Comparison of ENCODE assay signal across 23 cellular contexts in genomic region chr9:99361827-99362226, GRCh38.
DNase-seq lines count a peak whose midpoint lies in the region; ATAC-seq and TF ChIP-seq lines count a peak whose summit lies in the region.
"Had no signal": no experiment of that assay in that cellular context is flagged by ENCODE, and none has a peak within 500 bp of the region (broad histone marks: within the 10 kb centered on the region; RNA-seq: fewer than 3 reads in every experiment).

No MANE protein-coding gene starts in this region.

- H3K27ac ChIP-seq in neuronal stem cell (replicated peaks; ENCODE audit: low read length): no peak overlapping the region
- H3K27ac ChIP-seq: BLaER1 treated with 17β-estradiol and CSF1 and Interleukin-3, amounts not matched to agents 10 nM and 100 nM; hepatocyte had no signal

- no peak for ATAC-seq in GM18909 (IDR thresholded peaks at IDR 0.05; ENCODE audit: poor library complexity, unreplicated experiment)
- ATAC-seq: activated CD8-positive, alpha-beta memory T cell treated with anti-CD3 and anti-CD28 coated beads, Interleukin-2, amount 10 ng/mL, durations not matched to agents 7 days and 5 days; PC-3; Right ventricle myocardium inferior had no signal

- no peak overlapping the region for H3K4ac ChIP-seq in neuronal stem cell (ENCODE audit: low read length)

- no peaks in the 10 kb centered on the region for H3K79me1 ChIP-seq in neuronal stem cell (ENCODE audit: low read depth, low read length)

- peaks cover 17% of the 10 kb centered on the region for H3K27me3 Mint-ChIP-seq in brain

- no peak overlapping the region for H4K8ac ChIP-seq in neuronal stem cell (ENCODE audit: low read depth, low read length)

- no peak overlapping the region for H3K23ac ChIP-seq in neuronal stem cell (ENCODE audit: low read depth, low read length, poor library complexity)

- WGBS in neuronal stem cell (ENCODE audit: extremely low coverage in 2 of 2, insufficient read length in 2 of 2, insufficient replicate concordance in 1 of 2), 2 donors: no CpG with 5 or more reads among the region's 8 CpGs

- peak overlapping the region in 4 of 5 experiments; percentile 17 to 95 (median 74) for H3K27ac Mint-ChIP-seq in brain
- H3K27ac Mint-ChIP-seq: activated CD8-positive, alpha-beta memory T cell treated with anti-CD3 and anti-CD28 coated beads, Interleukin-2, amount 10 ng/mL, durations not matched to agents 7 days and 5 days; activated naive CD4-positive, alpha-beta T cell treated with anti-CD3 and anti-CD28 coated beads, Interleukin-2, amount 10 ng/mL, durations not matched to agents 7 days and 5 days; nephron had no signal

- no peak overlapping the region for H3K4me3 ChIP-seq in neuronal stem cell (ENCODE audit: low read length in 2 of 2)
- H3K4me3 ChIP-seq: BLaER1 treated with 17β-estradiol and CSF1 and Interleukin-3, amounts not matched to agents 10 nM and 100 nM; hepatocyte had no signal

- peak overlapping the region; percentile 53 for H3K9ac ChIP-seq in neuronal stem cell (ENCODE audit: low read depth, low read length, poor library complexity)
- H3K9ac ChIP-seq: BLaER1 treated with 17β-estradiol and CSF1 and Interleukin-3, amounts not matched to agents 10 nM and 100 nM had no signal

- no peak overlapping the region for H3K4me2 ChIP-seq in neuronal stem cell (ENCODE audit: insufficient read depth, low read length, poor library complexity, severe bottlenecking)
- H3K4me2 ChIP-seq: BLaER1 treated with 17β-estradiol and CSF1 and Interleukin-3, amounts not matched to agents 10 nM and 100 nM; hepatocyte had no signal

- H3K27me3 ChIP-seq in neuronal stem cell (ENCODE audit: control insufficient read depth in 3 of 3, insufficient read depth in 3 of 3, low read depth in 1 of 3, low read length in 3 of 3): peaks cover 0 to 49% (median 3%) of the 10 kb centered on the region in 3 experiments
- H3K27me3 ChIP-seq: BLaER1 treated with 17β-estradiol and CSF1 and Interleukin-3, amounts not matched to agents 10 nM and 100 nM had no signal

- no peaks in the 10 kb centered on the region for H3K9me3 Mint-ChIP-seq in brain
- H3K9me3 Mint-ChIP-seq: activated naive CD4-positive, alpha-beta T cell treated with anti-CD3 and anti-CD28 coated beads, Interleukin-2, amount 10 ng/mL, durations not matched to agents 7 days and 5 days; nephron had no signal

- no peaks in the 10 kb centered on the region for H3K36me3 Mint-ChIP-seq in brain
- H3K36me3 Mint-ChIP-seq: activated CD8-positive, alpha-beta memory T cell treated with anti-CD3 and anti-CD28 coated beads, Interleukin-2, amount 10 ng/mL, durations not matched to agents 7 days and 5 days; activated naive CD4-positive, alpha-beta T cell treated with anti-CD3 and anti-CD28 coated beads, Interleukin-2, amount 10 ng/mL, durations not matched to agents 7 days and 5 days had no signal

- no peak overlapping the region for H2BK5ac ChIP-seq in neuronal stem cell (ENCODE audit: low read length)

- H3K4me1 ChIP-seq in neuronal stem cell (ENCODE audit: control insufficient read depth in 2 of 2, insufficient read depth in 1 of 2, low read depth in 1 of 2, low read length in 2 of 2): peaks cover 0 to 6% of the 10 kb centered on the region in 2 donors
- H3K4me1 ChIP-seq: Caco-2 had no signal

- in situ Hi-C loops in G401 (cut with HindIII; ENCODE audit: low sequenced_read_pairs): no loop called here

- TF ChIP-seq CTCF in brain (conservative IDR thresholded peaks at IDR 0.05): no peak

- no peak overlapping the region for H2BK12ac ChIP-seq in neuronal stem cell (ENCODE audit: low read length)

- H2AK5ac ChIP-seq in neuronal stem cell (ENCODE audit: low read depth, low read length): no peak overlapping the region

- H4K91ac ChIP-seq in neuronal stem cell (ENCODE audit: low read depth, low read length, poor library complexity): no peak overlapping the region

- DNase-seq in G401 (ENCODE audit: low spot score) (peak; percentile 95), iPS-NIHi11 (ENCODE audit: low spot score) (peak; percentile 52), neuronal stem cell (ENCODE audit: low spot score) (peak; percentile 14), AG20443 (ENCODE audit: low spot score) (no peak), 8988T (no peak), pons (ENCODE audit: low spot score) (no peak)
- DNase-seq: ACHN; activated CD4-positive, alpha-beta T cell treated with anti-CD3 and anti-CD28 coated beads, Interleukin-2, amount 50 U/mL, for 1 hour; activated CD8-positive, alpha-beta memory T cell treated with anti-CD3 and anti-CD28 coated beads, Interleukin-2, amount 10 ng/mL, durations not matched to agents 7 days and 5 days; activated naive CD4-positive, alpha-beta T cell treated with anti-CD3 and anti-CD28 coated beads, Interleukin-2, amount 10 ng/mL, durations not matched to agents 7 days and 5 days; Caco-2; dermis blood vessel endothelial cell; HCEC 1CT; NCI-H1694; NCI-H2227 treated with DMSO at 0.1 percent for 48 hours; PC-3; stimulated activated CD8-positive, alpha-beta memory T cell treated with anti-CD3 and anti-CD28 coated beads, Interleukin-4, amount 100 ng/mL, for 48 hours had no signal

- no peak overlapping the region for H2BK120ac ChIP-seq in neuronal stem cell (ENCODE audit: low read depth, low read length)

- H2BK15ac ChIP-seq in neuronal stem cell (ENCODE audit: low read length): no peak overlapping the region

- peak overlapping the region in 3 of 5 experiments; percentile 48 to 73 (median 66) for H3K4me3 Mint-ChIP-seq in brain
- H3K4me3 Mint-ChIP-seq: activated CD8-positive, alpha-beta memory T cell treated with anti-CD3 and anti-CD28 coated beads, Interleukin-2, amount 10 ng/mL, durations not matched to agents 7 days and 5 days; activated naive CD4-positive, alpha-beta T cell treated with anti-CD3 and anti-CD28 coated beads, Interleukin-2, amount 10 ng/mL, durations not matched to agents 7 days and 5 days; nephron had no signal

- no peak overlapping the region for H3K14ac ChIP-seq in neuronal stem cell (ENCODE audit: low read length)

- peak overlapping the region; percentile 12 for H2AFZ ChIP-seq in neuronal stem cell (ENCODE audit: low read length)
- H2AFZ ChIP-seq: hepatocyte had no signal

- peaks cover 51% of the 10 kb centered on the region for H3K4me1 Mint-ChIP-seq in brain
- H3K4me1 Mint-ChIP-seq: activated CD8-positive, alpha-beta memory T cell treated with anti-CD3 and anti-CD28 coated beads, Interleukin-2, amount 10 ng/mL, durations not matched to agents 7 days and 5 days; activated naive CD4-positive, alpha-beta T cell treated with anti-CD3 and anti-CD28 coated beads, Interleukin-2, amount 10 ng/mL, durations not matched to agents 7 days and 5 days had no signal

- no peaks in the 10 kb centered on the region for H3K9me3 ChIP-seq in neuronal stem cell (replicated peaks in 1 of 2; ENCODE audit: control insufficient read depth in 2 of 2, insufficient read depth in 1 of 2, low read depth in 1 of 2, low read length in 2 of 2)
- H3K9me3 ChIP-seq: BLaER1 treated with 17β-estradiol and CSF1 and Interleukin-3, amounts not matched to agents 10 nM and 100 nM; Caco-2 had no signal

- H3K36me3 ChIP-seq in neuronal stem cell (replicated peaks in 1 of 2; ENCODE audit: control insufficient read depth in 2 of 2, insufficient read depth in 2 of 2, low read length in 2 of 2): no peaks in the 10 kb centered on the region
- H3K36me3 ChIP-seq: BLaER1 treated with 17β-estradiol and CSF1 and Interleukin-3, amounts not matched to agents 10 nM and 100 nM had no signal

- H3K18ac ChIP-seq in neuronal stem cell (ENCODE audit: low read length): peak overlapping the region; percentile 38

Comparison
In these comparisons a context has a peak if more than half of its experiments do, and no peak if none do; other contexts are left out.
1. DNase-seq: peak in G401 (single experiment), iPS-NIHi11 (single experiment) and neuronal stem cell (single experiment); none in AG20443 (single experiment), 8988T (single experiment) and pons (single experiment).